Comparison of ENCODE assay signal across 14 cellular contexts in genomic region chr3:179589143-179589542, GRCh38. TPM values are rescaled to one million over a fixed set of nuclear protein-coding genes. Genes with fewer than 3 reads are reported as not detected.
DNase-seq lines count a peak whose midpoint lies in the region; ATAC-seq, FAIRE-seq and TF ChIP-seq lines count a peak whose summit lies in the region.
"Had no signal": no experiment of that assay in that cellular context is flagged by ENCODE, and none has a peak within 500 bp of the region (broad histone marks: within the 10 kb centered on the region; RNA-seq: fewer than 3 reads in every experiment).

No MANE protein-coding gene starts in this region.

- no peak overlapping the region for H3K4me2 ChIP-seq in K562 (ENCODE audit: insufficient read depth, low read length)
- H3K4me2 ChIP-seq: PC-9 had no signal

- TF ChIP-seq CTCF in K562 (IDR thresholded peaks at IDR 0.05 in 2 of 3, conservative IDR thresholded peaks at IDR 0.05 in 1 of 3; ENCODE audit: insufficient read depth in 2 of 3, low read depth in 1 of 3, low read length in 3 of 3): no peak

- H2AFZ ChIP-seq in K562 (ENCODE audit: low read depth, low read length): no peak overlapping the region
- H2AFZ ChIP-seq: PC-9 had no signal

- no peak for TF ChIP-seq EP300 in K562 (IDR thresholded peaks at IDR 0.05; ENCODE audit: low read length)

- DNase-seq in A172 (ENCODE audit: low spot score): peak; percentile 41
- no peak for DNase-seq in K562 (ENCODE audit: extremely low read depth in 1 of 4, low spot score in 3 of 4)
- no peak for DNase-seq in caudate nucleus (lab: John Stamatoyannopoulos, UW)
- DNase-seq in frontal cortex (ENCODE audit: low spot score in 2 of 2): no peak
- DNase-seq: activated CD4-positive, alpha-beta T cell treated with anti-CD3 and anti-CD28 coated beads for 48 hours; H7; MG63; PC-9; retina; SW 1271 had no signal

- H3K79me2 ChIP-seq in K562 (ENCODE audit: control insufficient read depth, insufficient read depth, low read length): no peaks in the 10 kb centered on the region

- H4K20me1 ChIP-seq in K562 (replicated peaks; ENCODE audit: control insufficient read depth, insufficient read depth, low read length): no peaks in the 10 kb centered on the region

- TF ChIP-seq RAD21 in K562 (CRISPR knock-in tag; conservative IDR thresholded peaks at IDR 0.05 in 1 of 2, IDR thresholded peaks at IDR 0.05 in 1 of 2): no peak

- H3K27ac ChIP-seq in K562 (ENCODE audit: extremely low read depth, low read depth, low read length) (no peak overlapping the region), caudate nucleus (ENCODE audit: low read depth, low read length) (no peak overlapping the region)
- H3K27ac ChIP-seq: PC-9 had no signal

- no TSS peak for BruUV-seq in K562 (replicated peaks; lab: Mats Ljungman, UMichigan)

- no peaks in the 10 kb centered on the region for H3K9me3 ChIP-seq in K562 (replicated peaks; ENCODE audit: control insufficient read depth, insufficient read depth, low read depth, low read length)
- H3K9me3 ChIP-seq: MG63 had no signal

- no peaks in the 10 kb centered on the region for H3K9me1 ChIP-seq in K562 (ENCODE audit: control insufficient read depth, insufficient read depth, low read length)

- H3K4me3 ChIP-seq in K562: no peak overlapping the region
- H3K4me3 ChIP-seq: MG63, PC-9 had no signal

- TF ChIP-seq POLR2A in K562 (conservative IDR thresholded peaks at IDR 0.05): peak; percentile 43; the same call in 1 of the 2 replicates

- POLR2A ChIA-PET in K562 (lab: Yijun Ruan, JAX): interaction anchor here (0.5 to 1.3 kb wide), 4 partner anchors 11 to 254 kb away, joined by 3 to 4 read pairs (median 3); partner anchors contain the start of genes MRPL47 and NDUFB5

- H3K9ac ChIP-seq in K562 (ENCODE audit: insufficient read depth in 1 of 2, low read depth in 2 of 2, low read length in 2 of 2): no peak overlapping the region

- no peaks in the 10 kb centered on the region for H3K27me3 ChIP-seq in K562 (ENCODE audit: control insufficient read depth in 2 of 2, insufficient read depth in 2 of 2, low read length in 2 of 2)
- H3K27me3 ChIP-seq: MG63 had no signal

- no peak for FAIRE-seq in K562 (lab: Jason Lieb, UNC)
- no peak for FAIRE-seq in frontal cortex (lab: Jason Lieb, UNC)

- ATAC-seq in GM18520 (IDR thresholded peaks at IDR 0.05; ENCODE audit: unreplicated experiment) (peak; percentile 70), HG02973 (IDR thresholded peaks at IDR 0.05; ENCODE audit: unreplicated experiment) (peak; percentile 71), K562 (no peak), HG02642 (IDR thresholded peaks at IDR 0.05; ENCODE audit: poor library complexity, unreplicated experiment) (no peak), HG03175 (IDR thresholded peaks at IDR 0.05; ENCODE audit: unreplicated experiment) (no peak)

- in situ Hi-C loops in K562 (cut with MboI): no loop called here

- intact Hi-C loops in K562 (cut with micrococcal nuclease): no loop called here

- peaks cover 89% of the 10 kb centered on the region for H3K36me3 ChIP-seq in K562 (ENCODE audit: control insufficient read depth, insufficient read depth, low read length)

- CTCF ChIA-PET in K562 (lab: Yijun Ruan, JAX; ENCODE audit: low intra/inter-chr PET ratio): no interaction called here

- H3K4me1 ChIP-seq in K562 (replicated peaks in 1 of 2; ENCODE audit: control insufficient read depth in 2 of 2, insufficient read depth in 2 of 2, low read length in 2 of 2): no peaks in the 10 kb centered on the region

TF ChIP-seq in K562, 482 proteins besides CTCF, POLR2A, EP300 and RAD21 (continues in another document):
- no peak for TF ChIP-seq ZNF444 (CRISPR knock-in tag; IDR thresholded peaks at IDR 0.05)
- TF ChIP-seq ZNF224 (CRISPR knock-in tag; IDR thresholded peaks at IDR 0.05): no peak
- TF ChIP-seq SUPT5H (IDR thresholded peaks at IDR 0.05): peak; percentile 30; the same call in 1 of the 2 replicates

RNA-seq across cellular contexts. Expression of gene MRPL47, which starts 15.3 kb away (rescaled TPM):
- total RNA-seq in A172 (2014; rRNA removed; shearing (Covaris generic)): 184 and 189 TPM in 2 replicates
- 6.0 and 12.3 TPM in 2 replicates for total RNA-seq in K562 (2011; cell fraction: chromatin; rRNA removed; ENCODE audit: low replicate concordance)
- 5.3 and 7.0 TPM in 2 replicates for total RNA-seq in K562 (2011; cell fraction: nucleolus; rRNA removed)
- total RNA-seq in K562 (2011; cell fraction: nucleoplasm; rRNA removed): 9.3 and 12.7 TPM in 2 replicates
- total RNA-seq in K562 (2014; rRNA removed): 88.2 and 101 TPM in 2 replicates
- 143 and 162 TPM in 2 replicates for total RNA-seq in K562 (2014; rRNA removed; fragmentation: Illumina TruSeq; extraction: Trizol)
- total RNA-seq in K562 (2015; rRNA removed; fragmentation: Illumina TruSeq; extraction: Trizol): 110 and 123 TPM in 2 replicates
- 109 and 127 TPM in 2 replicates for total RNA-seq in K562 (2021)
- 86.1 and 139 TPM in 2 replicates for polyA plus RNA-seq in K562 (2011; rRNA removed)
- polyA plus RNA-seq in K562 (2011; cell fraction: cytosol; rRNA removed): 15.6 and 27.7 TPM in 2 replicates
- polyA plus RNA-seq in K562 (2011; cell fraction: nucleus; rRNA removed): 10.9 and 21.0 TPM in 2 replicates
- polyA plus RNA-seq in K562 (2012): 66.9 and 77.8 TPM in 2 replicates
- polyA plus RNA-seq in K562 (2014; fragmentation: Illumina TruSeq; extraction: Trizol): 130 and 141 TPM in 2 replicates
- 100 to 1,000 TPM; 396 to 437 TPM for polyA plus RNA-seq in K562 (2014; fragmentation: Nextera tagmentation; extraction: Ambion mirVana)
- polyA plus RNA-seq in K562 (2014; rRNA removed): 137 and 144 TPM in 2 replicates
- polyA minus RNA-seq in K562 (2011; rRNA and poly(A)+ RNA removed): 61.6 and 65.4 TPM in 2 replicates
- polyA minus RNA-seq in K562 (2011; cell fraction: cytosol; rRNA and poly(A)+ RNA removed): 10.6 and 22.7 TPM in 2 replicates
- polyA minus RNA-seq in K562 (2011; cell fraction: nucleus; rRNA and poly(A)+ RNA removed): 4.7 and 12.1 TPM in 2 replicates
- 31.4 TPM for total RNA-seq in frontal cortex

RNA-seq across cellular contexts. Expression of gene NDUFB5, which starts 15.5 kb away (rescaled TPM):
- 316 and 319 TPM in 2 replicates for total RNA-seq in A172 (2014; rRNA removed; shearing (Covaris generic))
- 26.9 and 87.6 TPM in 2 replicates for total RNA-seq in K562 (2011; cell fraction: chromatin; rRNA removed; ENCODE audit: low replicate concordance)
- total RNA-seq in K562 (2011; cell fraction: nucleolus; rRNA removed): 21.4 and 23.0 TPM in 2 replicates
- 51.3 and 81.9 TPM in 2 replicates for total RNA-seq in K562 (2011; cell fraction: nucleoplasm; rRNA removed)
- total RNA-seq in K562 (2014; rRNA removed) (166 and 172 TPM in 2 replicates), K562 (2014; rRNA removed; fragmentation: Illumina TruSeq; extraction: Trizol) (207 and 219 TPM in 2 replicates), K562 (2015; rRNA removed; fragmentation: Illumina TruSeq; extraction: Trizol) (145 and 176 TPM in 2 replicates), K562 (2021) (156 and 168 TPM in 2 replicates), frontal cortex (172 TPM)
- polyA plus RNA-seq in K562 (2011; rRNA removed) (87.1 and 128 TPM in 2 replicates), K562 (2014; fragmentation: Illumina TruSeq; extraction: Trizol) (147 and 166 TPM in 2 replicates), K562 (2014; fragmentation: Nextera tagmentation; extraction: Ambion mirVana) (100 to 1,000 TPM; 412 to 466 TPM), K562 (2014; rRNA removed) (211 and 229 TPM in 2 replicates)
- polyA plus RNA-seq in K562 (2011; cell fraction: cytosol; rRNA removed): 19.9 and 45.0 TPM in 2 replicates
- 21.4 and 47.7 TPM in 2 replicates for polyA plus RNA-seq in K562 (2011; cell fraction: nucleus; rRNA removed)
- 149 and 163 TPM in 2 replicates for polyA plus RNA-seq in K562 (2012)
- 37.0 and 53.9 TPM in 2 replicates for polyA minus RNA-seq in K562 (2011; rRNA and poly(A)+ RNA removed)
- 25.7 and 30.2 TPM in 2 replicates for polyA minus RNA-seq in K562 (2011; cell fraction: cytosol; rRNA and poly(A)+ RNA removed)
- polyA minus RNA-seq in K562 (2011; cell fraction: nucleus; rRNA and poly(A)+ RNA removed): 10.1 and 18.0 TPM in 2 replicates

RNA-seq across cellular contexts. Expression of gene ACTL6A, which starts 26.4 kb away (rescaled TPM):
- 293 and 321 TPM in 2 replicates for total RNA-seq in A172 (2014; rRNA removed; shearing (Covaris generic))
- 77.9 and 152 TPM in 2 replicates for total RNA-seq in K562 (2011; cell fraction: chromatin; rRNA removed; ENCODE audit: low replicate concordance)
- 41.5 and 48.8 TPM in 2 replicates for total RNA-seq in K562 (2011; cell fraction: nucleolus; rRNA removed)
- total RNA-seq in K562 (2011; cell fraction: nucleoplasm; rRNA removed): 114 and 127 TPM in 2 replicates
- total RNA-seq in K562 (2014; rRNA removed) (117 and 127 TPM in 2 replicates), K562 (2014; rRNA removed; fragmentation: Illumina TruSeq; extraction: Trizol) (157 and 180 TPM in 2 replicates), K562 (2015; rRNA removed; fragmentation: Illumina TruSeq; extraction: Trizol) (137 and 142 TPM in 2 replicates), K562 (2021) (107 TPM in 2 replicates), frontal cortex (22.4 TPM)
- polyA plus RNA-seq in K562 (2011; rRNA removed) (159 and 225 TPM in 2 replicates), K562 (2014; fragmentation: Illumina TruSeq; extraction: Trizol) (178 and 186 TPM in 2 replicates), K562 (2014; fragmentation: Nextera tagmentation; extraction: Ambion mirVana) (100 to 1,000 TPM; 229 to 243 TPM), K562 (2014; rRNA removed) (151 and 155 TPM in 2 replicates)
- polyA plus RNA-seq in K562 (2011; cell fraction: cytosol; rRNA removed): 99.3 and 138 TPM in 2 replicates
- polyA plus RNA-seq in K562 (2011; cell fraction: nucleus; rRNA removed): 139 and 160 TPM in 2 replicates
- polyA plus RNA-seq in K562 (2012): 89.8 and 151 TPM in 2 replicates
- polyA minus RNA-seq in K562 (2011; rRNA and poly(A)+ RNA removed): 140 and 142 TPM in 2 replicates
- polyA minus RNA-seq in K562 (2011; cell fraction: cytosol; rRNA and poly(A)+ RNA removed): 49.0 and 61.5 TPM in 2 replicates
- 49.3 and 106 TPM in 2 replicates for polyA minus RNA-seq in K562 (2011; cell fraction: nucleus; rRNA and poly(A)+ RNA removed)

Comparison
In these comparisons a context has a peak if more than half of its experiments do, and no peak if none do; other contexts are left out.
1. ATAC-seq: peak in GM18520 (single experiment) and HG02973 (single experiment); none in K562 (single experiment), HG02642 (single experiment) and HG03175 (single experiment).